18 cellular contexts compared by ENCODE assay signal in genomic region chr15:24752354-24752753, GRCh38.
DNase-seq lines count a peak whose midpoint lies in the region; ATAC-seq and TF ChIP-seq lines count a peak whose summit lies in the region.
"Had no signal": no experiment of that assay in that cellular context is flagged by ENCODE, and none has a peak within 500 bp of the region (broad histone marks: within the 10 kb centered on the region; RNA-seq: fewer than 3 reads in every experiment).

No MANE protein-coding gene starts in this region.

- H3K79me2 ChIP-seq in DND-41 (ENCODE audit: insufficient read depth, low read length): no peaks in the 10 kb centered on the region
- H3K79me2 ChIP-seq in neural progenitor cell (ENCODE audit: low read depth): no peaks in the 10 kb centered on the region

- no peak overlapping the region for H3K27ac ChIP-seq in DND-41 (ENCODE audit: low read length)
- H3K27ac ChIP-seq in neural progenitor cell: no peak overlapping the region
- H3K27ac ChIP-seq: 22Rv1, BLaER1, HL-60 had no signal

- H3K27me3 Mint-ChIP-seq in glutamatergic neuron (ENCODE audit: unreplicated experiment) (no peaks in the 10 kb centered on the region), neural progenitor cell (ENCODE audit: insufficient read depth, low read depth) (no peaks in the 10 kb centered on the region)
- no peaks in the 10 kb centered on the region for H3K27me3 Mint-ChIP-seq in activated T-cell treated with anti-CD3 and anti-CD28 coated beads, Interleukin-2, amount 50 U/mL, for 4 hours (ENCODE audit: low read depth)
- H3K27me3 Mint-ChIP-seq: CD4-positive, alpha-beta memory T cell had no signal

- H3K9me3 ChIP-seq in DND-41 (ENCODE audit: insufficient read depth, low read length, severe bottlenecking): peaks cover 29% of the 10 kb centered on the region
- H3K9me3 ChIP-seq in neural progenitor cell (ENCODE audit: low read depth): peaks cover 6% of the 10 kb centered on the region

- DNase-seq in DND-41: peak; percentile 31
- peak; percentile 11 for DNase-seq in NCI-H69 (lab: John Stamatoyannopoulos, UW)
- DNase-seq in glutamatergic neuron: peak; percentile 60
- DNase-seq in neural progenitor cell (ENCODE audit: low spot score): peak; percentile 5
- no peak for DNase-seq in activated T-cell treated with anti-CD3 and anti-CD28 coated beads, Interleukin-2, amount 50 U/mL, for 4 hours
- DNase-seq: CD4-positive, alpha-beta memory T cell; DMS153; DMS79; HCEC 1CT; IMR-90 had no signal

- no peaks in the 10 kb centered on the region for H3F3A ChIP-seq in neural progenitor cell (ENCODE audit: low read depth)

- H3K4me2 ChIP-seq in DND-41 (ENCODE audit: insufficient read depth, low read length) (no peak overlapping the region), neural progenitor cell (no peak overlapping the region)
- H3K4me2 ChIP-seq: BLaER1 had no signal

- H3K27ac Mint-ChIP-seq in glutamatergic neuron (ENCODE audit: unreplicated experiment) (no peak overlapping the region), neural progenitor cell (no peak overlapping the region)
- H3K27ac Mint-ChIP-seq: CD14-positive monocyte had no signal

- H3K27me3 ChIP-seq in DND-41 (ENCODE audit: insufficient read depth, low read length, poor library complexity) (no peaks in the 10 kb centered on the region), neural progenitor cell (no peaks in the 10 kb centered on the region)
- H3K27me3 ChIP-seq: BLaER1 had no signal

- H3K4me3 ChIP-seq in DND-41 (ENCODE audit: low read depth in 1 of 2, low read length in 2 of 2) (no peak overlapping the region), neural progenitor cell (no peak overlapping the region)
- H3K4me3 ChIP-seq: BLaER1, GM12878, K562 had no signal

- H3K4me1 Mint-ChIP-seq in glutamatergic neuron (ENCODE audit: low read depth, unreplicated experiment) (no peaks in the 10 kb centered on the region), neural progenitor cell (no peaks in the 10 kb centered on the region)
- no peaks in the 10 kb centered on the region for H3K4me1 Mint-ChIP-seq in activated T-cell treated with anti-CD3 and anti-CD28 coated beads, Interleukin-2, amount 50 U/mL, for 4 hours (ENCODE audit: low read depth)
- H3K4me1 Mint-ChIP-seq: CD14-positive monocyte; CD4-positive, alpha-beta memory T cell had no signal

- H3K36me3 Mint-ChIP-seq in glutamatergic neuron (ENCODE audit: unreplicated experiment) (no peaks in the 10 kb centered on the region), neural progenitor cell (no peaks in the 10 kb centered on the region)
- no peaks in the 10 kb centered on the region for H3K36me3 Mint-ChIP-seq in activated T-cell treated with anti-CD3 and anti-CD28 coated beads, Interleukin-2, amount 50 U/mL, for 4 hours (ENCODE audit: insufficient read depth)
- H3K36me3 Mint-ChIP-seq: CD14-positive monocyte; CD4-positive, alpha-beta memory T cell had no signal

- H3K4me1 ChIP-seq in DND-41 (ENCODE audit: insufficient read depth, low read length) (peaks cover 5% of the 10 kb centered on the region), neural progenitor cell (no peaks in the 10 kb centered on the region)
- H3K4me1 ChIP-seq: BLaER1 had no signal

- H3K36me3 ChIP-seq in DND-41 (ENCODE audit: insufficient read depth, low read length) (no peaks in the 10 kb centered on the region), neural progenitor cell (no peaks in the 10 kb centered on the region)
- H3K36me3 ChIP-seq: BLaER1 had no signal

- peak; percentile 48; the same call in 2 of the 3 replicates for ATAC-seq in DND-41 (ENCODE audit: insufficient read depth, low read depth)
- no peak for ATAC-seq in GM21737 (IDR thresholded peaks at IDR 0.05; ENCODE audit: unreplicated experiment)
- no peak for ATAC-seq in activated T-cell treated with anti-CD3 and anti-CD28 coated beads, Interleukin-2, amount 50 U/mL, for 4 hours
- no peak for ATAC-seq in HG03439 (IDR thresholded peaks at IDR 0.05; ENCODE audit: unreplicated experiment)
- ATAC-seq: GM12878, K562 had no signal

- H3K9me3 Mint-ChIP-seq in glutamatergic neuron (ENCODE audit: unreplicated experiment): no peaks in the 10 kb centered on the region
- H3K9me3 Mint-ChIP-seq in neural progenitor cell: peaks cover 10% of the 10 kb centered on the region
- peaks cover 24% of the 10 kb centered on the region for H3K9me3 Mint-ChIP-seq in activated T-cell treated with anti-CD3 and anti-CD28 coated beads, Interleukin-2, amount 50 U/mL, for 4 hours

- H4K20me1 ChIP-seq in DND-41 (ENCODE audit: insufficient read depth, low read length) (no peaks in the 10 kb centered on the region), neural progenitor cell (ENCODE audit: low read depth) (no peaks in the 10 kb centered on the region)
- H4K20me1 ChIP-seq: BLaER1 had no signal

- H3K4me3 Mint-ChIP-seq in glutamatergic neuron (ENCODE audit: unreplicated experiment): no peak overlapping the region
- no peak overlapping the region for H3K4me3 Mint-ChIP-seq in neural progenitor cell
- H3K4me3 Mint-ChIP-seq in activated T-cell treated with anti-CD3 and anti-CD28 coated beads, Interleukin-2, amount 50 U/mL, for 4 hours: no peak overlapping the region
- H3K4me3 Mint-ChIP-seq: CD14-positive monocyte; CD4-positive, alpha-beta memory T cell had no signal

- TF ChIP-seq CTCF in DND-41 (IDR thresholded peaks at IDR 0.05; ENCODE audit: borderline replicate concordance, extremely low read depth, low read length, poor library complexity, severe bottlenecking): no peak
- TF ChIP-seq CTCF in glutamatergic neuron (IDR thresholded peaks at IDR 0.05; ENCODE audit: partially characterized antibody, unreplicated experiment): no peak
- no peak for TF ChIP-seq CTCF in neural progenitor cell (IDR thresholded peaks at IDR 0.05)

- H2AFZ ChIP-seq in DND-41 (ENCODE audit: low read depth, low read length) (no peak overlapping the region), neural progenitor cell (replicated peaks) (no peak overlapping the region)

- H3K9ac ChIP-seq in DND-41 (ENCODE audit: low read depth, low read length): no peak overlapping the region
- no peak overlapping the region for H3K9ac ChIP-seq in neural progenitor cell
- H3K9ac ChIP-seq: BLaER1 had no signal
